Comparison of ENCODE assay signal across 1 cellular context in genomic region chr10:3069876-3070275, GRCh38.
TF ChIP-seq lines count a peak whose summit lies in the region.

No MANE protein-coding gene starts in this region.

TF ChIP-seq in K562, 482 proteins besides CTCF, POLR2A, EP300 and RAD21 (continued from another document):
- TF ChIP-seq ZNF395 (CRISPR knock-in tag; IDR thresholded peaks at IDR 0.05) (no peak), ZNF408 (CRISPR knock-in tag; IDR thresholded peaks at IDR 0.05; ENCODE audit: low read depth) (no peak), U2AF1 (optimal IDR thresholded peaks at IDR 0.05; ENCODE audit: low read depth, low read length) (no peak), CREBBP (IDR thresholded peaks at IDR 0.05; ENCODE audit: low read depth, low read length) (no peak), PTRF (tag; IDR thresholded peaks at IDR 0.05) (no peak), GATA2 (CRISPR knock-in tag; IDR thresholded peaks at IDR 0.05) (no peak), ZNF507 (tag; conservative IDR thresholded peaks at IDR 0.05) (no peak), CCNT2 (IDR thresholded peaks at IDR 0.05; ENCODE audit: borderline replicate concordance, extremely low read depth, insufficient read length, low read depth, low read length) (no peak)
